1 cellular context compared by ENCODE assay signal in the genomic region with DNA sequence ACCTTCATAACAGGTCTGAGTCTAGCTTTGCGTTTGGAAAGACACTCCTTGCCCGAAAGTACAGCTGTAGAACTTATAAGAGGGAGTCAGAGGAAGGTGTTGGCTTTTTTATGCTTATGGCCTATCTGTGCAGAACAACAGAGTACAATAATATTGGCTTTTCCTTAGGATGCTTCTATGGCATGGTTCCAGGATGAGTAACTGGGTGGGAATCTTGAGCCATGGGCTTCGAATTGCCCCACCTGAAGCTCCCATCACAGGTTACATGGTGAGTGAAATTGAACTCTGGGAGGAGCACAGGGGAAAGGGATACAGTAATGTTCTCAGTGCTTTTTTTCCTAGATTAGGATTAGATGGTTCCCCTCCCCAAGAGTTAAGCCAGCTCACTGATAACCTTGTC.
TF ChIP-seq lines count a peak whose summit lies in the region.

No MANE protein-coding gene starts in this region.

TF ChIP-seq in IMR-90, 13 proteins besides CTCF, POLR2A, EP300 and RAD21:
- TF ChIP-seq MAFK (IDR thresholded peaks at IDR 0.05; ENCODE audit: low read depth, low read length) (no peak), RFX5 (IDR thresholded peaks at IDR 0.05; ENCODE audit: low read depth, low read length) (no peak), RCOR1 (IDR thresholded peaks at IDR 0.05; ENCODE audit: insufficient replicate concordance, low read length) (no peak), SMC3 (IDR thresholded peaks at IDR 0.05; ENCODE audit: low read depth, low read length) (no peak), FOS (IDR thresholded peaks at IDR 0.05; ENCODE audit: low read depth, low read length) (no peak), CEBPB (IDR thresholded peaks at IDR 0.05; ENCODE audit: low read depth, low read length) (no peak), CHD1 (IDR thresholded peaks at IDR 0.05; ENCODE audit: low read depth, low read length) (no peak), MXI1 (IDR thresholded peaks at IDR 0.05; ENCODE audit: borderline replicate concordance, low read depth, low read length) (no peak), MAZ (IDR thresholded peaks at IDR 0.05; ENCODE audit: borderline replicate concordance, low read depth, low read length) (no peak), NFE2L2 (IDR thresholded peaks at IDR 0.05; ENCODE audit: low read depth, low read length) (no peak), BHLHE40 (IDR thresholded peaks at IDR 0.05; ENCODE audit: low read depth, low read length) (no peak)
- TF ChIP-seq, protein P1, sequence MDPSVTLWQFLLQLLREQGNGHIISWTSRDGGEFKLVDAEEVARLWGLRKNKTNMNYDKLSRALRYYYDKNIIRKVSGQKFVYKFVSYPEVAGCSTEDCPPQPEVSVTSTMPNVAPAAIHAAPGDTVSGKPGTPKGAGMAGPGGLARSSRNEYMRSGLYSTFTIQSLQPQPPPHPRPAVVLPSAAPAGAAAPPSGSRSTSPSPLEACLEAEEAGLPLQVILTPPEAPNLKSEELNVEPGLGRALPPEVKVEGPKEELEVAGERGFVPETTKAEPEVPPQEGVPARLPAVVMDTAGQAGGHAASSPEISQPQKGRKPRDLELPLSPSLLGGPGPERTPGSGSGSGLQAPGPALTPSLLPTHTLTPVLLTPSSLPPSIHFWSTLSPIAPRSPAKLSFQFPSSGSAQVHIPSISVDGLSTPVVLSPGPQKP (IDR thresholded peaks at IDR 0.05; ENCODE audit: borderline replicate concordance, low read depth, low read length): no peak
- TF ChIP-seq, protein P2, sequence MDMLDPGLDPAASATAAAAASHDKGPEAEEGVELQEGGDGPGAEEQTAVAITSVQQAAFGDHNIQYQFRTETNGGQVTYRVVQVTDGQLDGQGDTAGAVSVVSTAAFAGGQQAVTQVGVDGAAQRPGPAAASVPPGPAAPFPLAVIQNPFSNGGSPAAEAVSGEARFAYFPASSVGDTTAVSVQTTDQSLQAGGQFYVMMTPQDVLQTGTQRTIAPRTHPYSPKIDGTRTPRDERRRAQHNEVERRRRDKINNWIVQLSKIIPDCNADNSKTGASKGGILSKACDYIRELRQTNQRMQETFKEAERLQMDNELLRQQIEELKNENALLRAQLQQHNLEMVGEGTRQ (IDR thresholded peaks at IDR 0.05; ENCODE audit: low read depth, low read length): no peak
